In genomic region chr15:65695073-65695472, GRCh38 we compare ENCODE assay signal across 1 cellular context.
TF ChIP-seq lines count a peak whose summit lies in the region.

No MANE protein-coding gene starts in this region.

TF ChIP-seq in HepG2, 621 proteins besides CTCF, POLR2A, EP300 and RAD21 (continued from another document):
- TF ChIP-seq, protein P1, sequence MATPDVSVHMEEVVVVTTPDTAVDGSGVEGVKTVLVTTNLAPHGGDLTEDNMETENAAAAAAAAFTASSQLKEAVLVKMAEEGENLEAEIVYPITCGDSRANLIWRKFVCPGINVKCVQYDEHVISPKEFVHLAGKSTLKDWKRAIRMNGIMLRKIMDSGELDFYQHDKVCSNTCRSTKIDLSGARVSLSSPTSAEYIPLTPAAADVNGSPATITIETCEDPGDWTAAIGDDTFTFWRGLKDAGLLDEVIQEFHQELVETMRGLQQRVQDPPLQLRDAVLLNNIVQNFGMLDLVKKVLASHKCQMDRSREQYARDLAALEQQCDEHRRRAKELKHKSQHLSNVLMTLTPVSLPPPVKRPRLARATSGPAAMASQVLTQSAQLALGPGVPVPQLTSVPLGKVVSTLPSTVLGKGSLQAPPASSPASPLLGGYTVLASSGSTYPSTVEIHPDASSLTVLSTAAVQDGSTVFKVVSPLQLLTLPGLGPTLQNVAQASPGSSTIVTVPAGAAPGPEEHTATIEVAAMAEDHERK (CRISPR knock-in tag; IDR thresholded peaks at IDR 0.05; ENCODE audit: low read depth) = no peak
- TF ChIP-seq ZFP82 (CRISPR knock-in tag; IDR thresholded peaks at IDR 0.05; ENCODE audit: borderline replicate concordance) = no peak
TF ChIP-seq in HepG2: peak in this region for 0.
